12 cellular contexts compared by ENCODE assay signal in genomic region chr15:77064539-77065308, GRCh38. TPM values are rescaled to one million over a fixed set of nuclear protein-coding genes. Genes with fewer than 3 reads are reported as not detected.
A peak's percentile ranks its signal among the peaks of the same experiment; 100 is the strongest.
DNase-seq lines count a peak whose midpoint lies in the region; ATAC-seq, FAIRE-seq and TF ChIP-seq lines count a peak whose summit lies in the region.
"Had no signal": no experiment of that assay in that cellular context is flagged by ENCODE, and none has a peak within 500 bp of the region (broad histone marks: within the 10 kb centered on the region; RNA-seq: fewer than 3 reads in every experiment).

No MANE protein-coding gene starts in this region.

- ATAC-seq in left lobe of liver (peak; percentile 39), GM19397 (IDR thresholded peaks at IDR 0.05; ENCODE audit: unreplicated experiment) (no peak)

- intact Hi-C loops in stomach (cut with DNase I; ENCODE audit: low total_unique reads), result no loop called here

- H3K79me2 ChIP-seq in astrocyte (ENCODE audit: insufficient read depth, low read length), result peaks cover 86% of the 10 kb centered on the region

- H3K4me1 Mint-ChIP-seq in astrocyte (ENCODE audit: low read depth, unreplicated experiment), result peaks cover 41% of the 10 kb centered on the region

- H3K27me3 ChIP-seq in astrocyte (ENCODE audit: insufficient read depth, low read length), result no peaks in the 10 kb centered on the region
- no peaks in the 10 kb centered on the region for H3K27me3 ChIP-seq in stomach

- no peak overlapping the region for H3K4me3 Mint-ChIP-seq in astrocyte (ENCODE audit: unreplicated experiment)

- H3K27ac Mint-ChIP-seq in astrocyte (ENCODE audit: unreplicated experiment), result peak overlapping the region; percentile 29

- H3K9me3 Mint-ChIP-seq in astrocyte (ENCODE audit: unreplicated experiment), result no peaks in the 10 kb centered on the region

- no peaks in the 10 kb centered on the region for H3K9me3 ChIP-seq in astrocyte (ENCODE audit: insufficient read depth, low read depth, low read length)
- H3K9me3 ChIP-seq in stomach, result no peaks in the 10 kb centered on the region

- no peak for FAIRE-seq in astrocyte (lab: Jason Lieb, UNC)
- FAIRE-seq: TTC549 had no signal

- peaks cover 79% of the 10 kb centered on the region for H4K20me1 ChIP-seq in astrocyte (ENCODE audit: insufficient read depth, low read length)

- H3K4me3 ChIP-seq in astrocyte (ENCODE audit: insufficient read depth, low read depth, low read length), result no peak overlapping the region
- H3K4me3 ChIP-seq in stomach, result no peak overlapping the region
- H3K4me3 ChIP-seq: skin epidermis had no signal

- no peaks in the 10 kb centered on the region for H3K36me3 ChIP-seq in astrocyte (ENCODE audit: insufficient read depth, low read length)
- H3K36me3 ChIP-seq in stomach, result no peaks in the 10 kb centered on the region

- no peak for TF ChIP-seq EP300 in stomach (IDR thresholded peaks at IDR 0.05)

- no peaks in the 10 kb centered on the region for H3K27me3 Mint-ChIP-seq in astrocyte (ENCODE audit: low read depth, unreplicated experiment)

- WGBS in stomach, 5 donors, result 54 to 62% (median 56%) methylated on average over 6 of the region's 6 CpGs

- no peak overlapping the region for H3K9ac ChIP-seq in astrocyte (ENCODE audit: low read length)

- H3K4me1 ChIP-seq in astrocyte (ENCODE audit: insufficient read depth, low read length) (peaks cover 25% of the 10 kb centered on the region), stomach (peaks cover 49 to 97% (median 83%) of the 10 kb centered on the region in 4 donors)

- peak overlapping the region; percentile 50 for H3K4me2 ChIP-seq in astrocyte (ENCODE audit: low read length)

- no peak for TF ChIP-seq POLR2A in stomach (IDR thresholded peaks at IDR 0.05)

- DNase-seq in DMS53 (lab: John Stamatoyannopoulos, UW), result peak; percentile 24
- no peak for DNase-seq in DMS53 treated with DMSO at 0.1 percent for 48 hours (lab: John Stamatoyannopoulos, UW; ENCODE audit: unreplicated experiment)
- DNase-seq in astrocyte (ENCODE audit: low read depth), result peak; percentile 64
- DNase-seq in left lobe of liver (ENCODE audit: low spot score), result no peak
- no peak for DNase-seq in stomach
- no peak for DNase-seq in GDM1 (lab: John Stamatoyannopoulos, UW)
- no peak for DNase-seq in GM03348 (ENCODE audit: low spot score)
- DNase-seq: amygdala had no signal

- H2AFZ ChIP-seq in astrocyte (ENCODE audit: low read depth, low read length), result no peak overlapping the region

- H3K36me3 Mint-ChIP-seq in astrocyte (ENCODE audit: low read depth, unreplicated experiment), result no peaks in the 10 kb centered on the region

- H3K27ac ChIP-seq in astrocyte (ENCODE audit: low read depth, low read length) (peak overlapping the region; percentile 1), stomach (peak overlapping the region; percentile 19 to 67 (median 52))
- H3K27ac ChIP-seq: 22Rv1 had no signal

- TF ChIP-seq CTCF in astrocyte (IDR thresholded peaks at IDR 0.05; ENCODE audit: insufficient read depth, low read depth, low read length) (no peak), stomach (IDR thresholded peaks at IDR 0.05) (no peak)

RNA-seq across cellular contexts. Expression of gene TSPAN3, which starts 6.2 kb away (rescaled TPM):
- 223 and 245 TPM in 2 replicates for total RNA-seq in astrocyte
- 75.2 TPM for total RNA-seq in left lobe of liver
- total RNA-seq in stomach, result 100 to 1,000 TPM in 3 of 5 donors, 10 to 100 TPM in 2; 42.9 to 390 (median 143) TPM
- polyA plus RNA-seq in stomach, result 100 to 1,000 TPM in 1 of 3 donors, 10 to 100 TPM in 2; 48.7 to 100 (median 99.2) TPM

Comparison
In these comparisons a context has a peak if more than half of its experiments do, and no peak if none do; other contexts are left out.
1. DNase-seq: peak in DMS53 (single experiment) and astrocyte (single experiment); none in DMS53 treated with DMSO at 0.1 percent for 48 hours (single experiment), left lobe of liver (single experiment), stomach (single experiment), GDM1 (single experiment) and GM03348 (single experiment).